Comparison of ENCODE assay signal across 8 cellular contexts in genomic region chr5:79236364-79236969, GRCh38. TPM values are rescaled to one million over a fixed set of nuclear protein-coding genes. Genes with fewer than 3 reads are reported as not detected.
A peak's percentile ranks its signal among the peaks of the same experiment; 100 is the strongest.
DNase-seq lines count a peak whose midpoint lies in the region; ATAC-seq, FAIRE-seq and TF ChIP-seq lines count a peak whose summit lies in the region.

No MANE protein-coding gene starts in this region.

- ATAC-seq in HG03342 (IDR thresholded peaks at IDR 0.05; ENCODE audit: unreplicated experiment), result peak; percentile 22
- peak; percentile 22 for ATAC-seq in T-helper 17 cell
- ATAC-seq in central memory CD8-positive, alpha-beta T cell (replicated peaks; ENCODE audit: extremely low read depth, poor library complexity, severe bottlenecking), result peak; percentile 31
- ATAC-seq in left colon, result peak; percentile 14

- H3K4me1 Mint-ChIP-seq in T-helper 17 cell, result peaks cover 17% of the 10 kb centered on the region
- H3K4me1 Mint-ChIP-seq in central memory CD8-positive, alpha-beta T cell, result peaks cover 35% of the 10 kb centered on the region

- H3K27me3 Mint-ChIP-seq in T-helper 17 cell, result no peaks in the 10 kb centered on the region
- no peaks in the 10 kb centered on the region for H3K27me3 Mint-ChIP-seq in central memory CD8-positive, alpha-beta T cell

- TF ChIP-seq CTCF in C4-2B (conservative IDR thresholded peaks at IDR 0.05), result no peak; the same call in 1 of the 2 replicates

- peak overlapping the region; percentile 98 for H3K27ac Mint-ChIP-seq in T-helper 17 cell
- peak overlapping the region; percentile 94 for H3K27ac Mint-ChIP-seq in central memory CD8-positive, alpha-beta T cell (ENCODE audit: low read depth)

- H3K9me3 Mint-ChIP-seq in central memory CD8-positive, alpha-beta T cell, result no peaks in the 10 kb centered on the region

- intact Hi-C loops in left colon (cut with DNase I, micrococcal nuclease), result no loop called here

- peak overlapping the region; percentile 95 for H3K4me3 Mint-ChIP-seq in T-helper 17 cell
- peak overlapping the region; percentile 87 for H3K4me3 Mint-ChIP-seq in central memory CD8-positive, alpha-beta T cell

- no peaks in the 10 kb centered on the region for H3K36me3 Mint-ChIP-seq in T-helper 17 cell (ENCODE audit: low read depth)
- peaks cover 19% of the 10 kb centered on the region for H3K36me3 Mint-ChIP-seq in central memory CD8-positive, alpha-beta T cell (ENCODE audit: insufficient read depth)

- no peak for FAIRE-seq in GM19239 (lab: Jason Lieb, UNC)

- DNase-seq in GM19239 (ENCODE audit: insufficient read length, low spot score), result peak; percentile 23
- DNase-seq in T-helper 17 cell, result peak in 2 of 3 donors; percentile 16 to 32
- peak in 1 of 2 donors; percentile 33 for DNase-seq in central memory CD8-positive, alpha-beta T cell (ENCODE audit: low spot score in 2 of 2)
- peak in 1 of 2 donors; percentile 28 for DNase-seq in left colon
- peak; percentile 16 for DNase-seq in stimulated activated CD8-positive, alpha-beta memory T cell treated with anti-CD3 and anti-CD28 coated beads, Interleukin-15, amount 100 ng/mL, for 24 hours (ENCODE audit: low read depth)
- DNase-seq in DMS153 (lab: John Stamatoyannopoulos, UW), result no peak

- H3K9me3 ChIP-seq in T-helper 17 cell (ENCODE audit: control insufficient read depth, low read length, poor library complexity, severe bottlenecking), result no peaks in the 10 kb centered on the region

- H3K27ac ChIP-seq in C4-2B, result peak overlapping the region; percentile 79

RNA-seq across cellular contexts. Expression of gene JMY, which starts 0.5 kb away (rescaled TPM):
- total RNA-seq in T-helper 17 cell, result 10 to 100 TPM; 60.5 to 74.3 TPM
- total RNA-seq in left colon, result 1 to 10 TPM; 4.5 to 9.2 TPM

Comparison
In these comparisons a context has a peak if more than half of its experiments do, and no peak if none do; other contexts are left out.
1. RNA of gene JMY, which starts 0.5 kb away (total RNA-seq): 60.5 to 74.3 TPM in T-helper 17 cell; 4.5 to 9.2 TPM in left colon; every median in the first group is over 4 times any median in the second.
2. Peak in every context shown above with its lines, with median percentiles within 50 percentile points of each other: ATAC-seq.